9 cellular contexts compared by ENCODE assay signal in genomic region chr3:27666708-27667107, GRCh38. TPM values are rescaled to one million over a fixed set of nuclear protein-coding genes. Genes with fewer than 3 reads are reported as not detected.
A peak's percentile ranks its signal among the peaks of the same experiment; 100 is the strongest.
DNase-seq lines count a peak whose midpoint lies in the region; ATAC-seq lines count a peak whose summit lies in the region.
"Had no signal": no experiment of that assay in that cellular context is flagged by ENCODE, and none has a peak within 500 bp of the region (broad histone marks: within the 10 kb centered on the region; RNA-seq: fewer than 3 reads in every experiment).

No MANE protein-coding gene starts in this region.

- H3K9me3 Mint-ChIP-seq in naive B cell = peaks cover 0 to 2% (median 0%) of the 10 kb centered on the region in 7 donors

- H3K4me3 ChIP-seq in SJCRH30 = peak overlapping the region; percentile 1; the same call in 1 of the 2 replicates

- H3K9me3 ChIP-seq in SJCRH30 (replicated peaks) = no peaks in the 10 kb centered on the region

- no peak overlapping the region for H3K27ac ChIP-seq in SJCRH30

- H3K4me3 Mint-ChIP-seq in naive B cell = peak overlapping the region in 2 of 8 donors; percentile 7 to 46

- no peaks in the 10 kb centered on the region for H3K27me3 Mint-ChIP-seq in naive B cell

- H3K27ac Mint-ChIP-seq in naive B cell = peak overlapping the region in 1 of 6 donors; percentile 25

- H3K4me1 ChIP-seq in SJCRH30 = peaks cover 7% of the 10 kb centered on the region; the same call in 1 of the 2 replicates

- DNase-seq in GM03348 (ENCODE audit: low spot score) (peak; percentile 68), SJCRH30 (peak; percentile 70 to 76), naive B cell (no peak), DMS153 (lab: John Stamatoyannopoulos, UW) (no peak)
- DNase-seq in stimulated activated naive CD8-positive, alpha-beta T cell treated with anti-CD3 and anti-CD28 coated beads, Interleukin-15, Interleukin-2, amounts not matched to agents 100 U/mL and 50 U/mL, for 24 hours = no peak
- DNase-seq in stimulated activated naive CD4-positive, alpha-beta T cell (lab: John Stamatoyannopoulos, UW) = no peak

- ATAC-seq in HG02763 (IDR thresholded peaks at IDR 0.05; ENCODE audit: unreplicated experiment) = peak; percentile 33
- peak; percentile 40 for ATAC-seq in esophagus mucosa
- ATAC-seq in naive B cell (ENCODE audit: low read depth in 2 of 2) = peak; percentile 79 to 87
- no peak for ATAC-seq in stimulated activated naive CD8-positive, alpha-beta T cell treated with anti-CD3 and anti-CD28 coated beads, Interleukin-15, Interleukin-2, amounts not matched to agents 100 U/mL and 50 U/mL, for 24 hours

- H3K27me3 ChIP-seq in SJCRH30 = no peaks in the 10 kb centered on the region

- H3K4me1 Mint-ChIP-seq in naive B cell = peaks cover 9 to 11% (median 9%) of the 10 kb centered on the region in 3 donors

- no peaks in the 10 kb centered on the region for H3K36me3 Mint-ChIP-seq in naive B cell

- no peaks in the 10 kb centered on the region for H3K36me3 ChIP-seq in SJCRH30

RNA-seq across cellular contexts. Expression of gene EOMES, which starts 55.4 kb away (rescaled TPM):
- total RNA-seq in SJCRH30 (2014; rRNA removed; shearing (Covaris generic)) = not detected in 2 replicates
- 0.12 TPM for total RNA-seq in esophagus mucosa
- under 1 TPM in 3 of 6 donors, not detected in 3; 0.27 to 0.40 (median 0.28) TPM for polyA plus RNA-seq in naive B cell (ENCODE audit: low read depth in 6 of 6)
- total RNA-seq: pulmonary artery endothelial cell had no signal

Comparison
In these comparisons a context has a peak if more than half of its experiments do, and no peak if none do; other contexts are left out.
1. DNase-seq: peak in GM03348 (single experiment) and SJCRH30 (2 of 2); none in naive B cell (single experiment), stimulated activated naive CD8-positive, alpha-beta T cell treated with anti-CD3 and anti-CD28 coated beads, Interleukin-15, Interleukin-2, amounts not matched to agents 100 U/mL and 50 U/mL, for 24 hours (single experiment), DMS153 (single experiment) and stimulated activated naive CD4-positive, alpha-beta T cell (0 of 6).